2 cellular contexts compared by ENCODE assay signal in the genomic region with DNA sequence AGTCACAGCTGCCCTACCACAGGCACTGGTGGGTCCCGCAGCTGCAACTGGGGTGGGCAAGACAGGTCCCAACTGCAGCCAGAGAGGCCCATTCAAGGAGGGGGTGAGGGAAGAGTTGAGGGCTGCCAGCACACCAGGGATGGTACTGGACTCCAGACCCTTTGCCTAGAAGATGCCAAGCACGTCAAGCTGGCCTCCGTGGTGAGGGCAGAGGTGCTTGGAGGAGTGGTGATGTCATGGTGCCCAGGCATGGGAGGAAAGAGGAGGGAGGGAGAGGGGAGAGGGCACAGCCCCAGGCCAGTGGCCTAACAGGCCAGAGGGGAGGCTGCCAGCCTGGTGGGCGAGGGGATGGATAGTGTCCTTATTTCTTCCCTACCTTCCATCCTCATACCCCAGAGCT.
TF ChIP-seq lines count a peak whose summit lies in the region.

No MANE protein-coding gene starts in this region.

TF ChIP-seq in IMR-90, 13 proteins besides CTCF, POLR2A, EP300 and RAD21:
- TF ChIP-seq NFE2L2 (IDR thresholded peaks at IDR 0.05; ENCODE audit: low read depth, low read length) = no peak
- no peak for TF ChIP-seq FOS (IDR thresholded peaks at IDR 0.05; ENCODE audit: low read depth, low read length)
- TF ChIP-seq, protein P1, sequence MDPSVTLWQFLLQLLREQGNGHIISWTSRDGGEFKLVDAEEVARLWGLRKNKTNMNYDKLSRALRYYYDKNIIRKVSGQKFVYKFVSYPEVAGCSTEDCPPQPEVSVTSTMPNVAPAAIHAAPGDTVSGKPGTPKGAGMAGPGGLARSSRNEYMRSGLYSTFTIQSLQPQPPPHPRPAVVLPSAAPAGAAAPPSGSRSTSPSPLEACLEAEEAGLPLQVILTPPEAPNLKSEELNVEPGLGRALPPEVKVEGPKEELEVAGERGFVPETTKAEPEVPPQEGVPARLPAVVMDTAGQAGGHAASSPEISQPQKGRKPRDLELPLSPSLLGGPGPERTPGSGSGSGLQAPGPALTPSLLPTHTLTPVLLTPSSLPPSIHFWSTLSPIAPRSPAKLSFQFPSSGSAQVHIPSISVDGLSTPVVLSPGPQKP (IDR thresholded peaks at IDR 0.05; ENCODE audit: borderline replicate concordance, low read depth, low read length) = no peak

TF ChIP-seq in K562, 482 proteins besides CTCF, POLR2A, EP300 and RAD21:
- TF ChIP-seq ZC3H4 (CRISPR knock-in tag; IDR thresholded peaks at IDR 0.05; ENCODE audit: borderline replicate concordance) = 0 out of 2 replicates have a peak, but pooled peaks have one; percentile 10
- no peak for TF ChIP-seq FOXA1 (IDR thresholded peaks at IDR 0.05; ENCODE audit: borderline replicate concordance)
- no peak for TF ChIP-seq NR1H2 (CRISPR knock-in tag; IDR thresholded peaks at IDR 0.05)
